ENCODE assay signal across 1 cellular context in the genomic region with DNA sequence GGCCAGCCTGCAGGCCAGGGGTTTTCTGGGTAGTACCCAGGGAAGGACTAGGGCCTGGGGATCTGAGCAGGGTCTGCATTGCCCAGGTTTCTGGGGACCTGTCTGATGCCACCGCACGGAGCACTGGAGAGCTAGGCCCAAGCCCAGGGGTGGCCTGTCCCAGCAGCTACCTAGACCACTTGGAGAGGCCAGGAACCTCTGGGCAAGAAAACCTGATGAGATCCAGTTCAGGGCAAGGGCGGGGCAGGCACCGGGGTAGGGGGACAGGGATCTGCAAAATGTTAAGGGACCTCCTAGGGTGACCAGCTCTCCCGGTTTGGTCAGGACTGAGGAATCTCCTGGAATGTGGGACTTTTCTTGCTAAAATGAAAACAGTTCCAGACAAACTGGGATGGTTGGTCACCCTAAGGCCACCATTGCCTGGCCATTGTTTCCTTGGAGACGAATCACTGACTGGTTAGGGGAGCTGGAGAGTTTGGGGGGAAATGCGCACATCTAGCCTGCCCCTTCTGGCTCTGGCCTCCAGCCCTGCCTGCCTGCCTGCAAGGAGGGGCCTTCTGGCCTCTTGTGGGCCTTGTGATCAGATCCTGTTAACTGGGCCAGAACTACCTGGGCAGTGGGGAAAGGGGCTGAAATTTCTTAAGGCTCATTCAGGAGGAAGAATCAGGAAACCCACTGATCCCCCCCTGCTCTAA.
TF ChIP-seq lines count a peak whose summit lies in the region.

No MANE protein-coding gene starts in this region.

TF ChIP-seq in H1, 55 proteins besides CTCF, POLR2A, EP300 and RAD21:
- TF ChIP-seq NRF1 (IDR thresholded peaks at IDR 0.05; ENCODE audit: low read depth, low read length), result no peak
- TF ChIP-seq KDM4A (IDR thresholded peaks at IDR 0.05; ENCODE audit: low read depth, low read length, severe bottlenecking), result no peak
- no peak for TF ChIP-seq KDM5A (IDR thresholded peaks at IDR 0.05; ENCODE audit: low read length)
